8 cellular contexts compared by ENCODE assay signal in genomic region chr14:93959239-93960107, GRCh38. TPM values are rescaled to one million over a fixed set of nuclear protein-coding genes. Genes with fewer than 3 reads are reported as not detected.
DNase-seq lines count a peak whose midpoint lies in the region; ATAC-seq, FAIRE-seq and TF ChIP-seq lines count a peak whose summit lies in the region.

No MANE protein-coding gene starts in this region.

- H3K9me3 ChIP-seq in MG63 (no peaks in the 10 kb centered on the region), upper lobe of right lung (no peaks in the 10 kb centered on the region)

- H3K4me3 Mint-ChIP-seq in activated CD4-positive, alpha-beta memory T cell treated with anti-CD3 and anti-CD28 coated beads, Interleukin-2, amount 10 ng/mL, durations not matched to agents 7 days and 5 days: peak overlapping the region; percentile 75
- H3K4me3 Mint-ChIP-seq in endothelial cell (ENCODE audit: unreplicated experiment) (no peak overlapping the region), neural crest cell (no peak overlapping the region)

- intact Hi-C loops in upper lobe of right lung (cut with DNase I): no loop called here

- H3K4me3 ChIP-seq in MG63 (no peak overlapping the region), upper lobe of right lung (no peak overlapping the region)

- peaks cover 43% of the 10 kb centered on the region for H3K36me3 Mint-ChIP-seq in activated CD4-positive, alpha-beta memory T cell treated with anti-CD3 and anti-CD28 coated beads, Interleukin-2, amount 10 ng/mL, durations not matched to agents 7 days and 5 days (ENCODE audit: low read depth)
- H3K36me3 Mint-ChIP-seq in endothelial cell (ENCODE audit: low read depth, unreplicated experiment) (no peaks in the 10 kb centered on the region), neural crest cell (ENCODE audit: low read depth) (no peaks in the 10 kb centered on the region)

- H3K36me3 ChIP-seq in MG63 (no peaks in the 10 kb centered on the region), upper lobe of right lung (no peaks in the 10 kb centered on the region)

- no peak for TF ChIP-seq CTCF in endothelial cell (IDR thresholded peaks at IDR 0.05; ENCODE audit: unreplicated experiment)
- TF ChIP-seq CTCF in neural crest cell (conservative IDR thresholded peaks at IDR 0.05): no peak
- TF ChIP-seq CTCF in upper lobe of right lung (IDR thresholded peaks at IDR 0.05): no peak

- H3K9me3 Mint-ChIP-seq in activated CD4-positive, alpha-beta memory T cell treated with anti-CD3 and anti-CD28 coated beads, Interleukin-2, amount 10 ng/mL, durations not matched to agents 7 days and 5 days: no peaks in the 10 kb centered on the region
- H3K9me3 Mint-ChIP-seq in endothelial cell (ENCODE audit: unreplicated experiment) (no peaks in the 10 kb centered on the region), neural crest cell (no peaks in the 10 kb centered on the region)

- H3K27me3 ChIP-seq in MG63: no peaks in the 10 kb centered on the region
- no peaks in the 10 kb centered on the region for H3K27me3 ChIP-seq in upper lobe of right lung

- H3K27me3 Mint-ChIP-seq in activated CD4-positive, alpha-beta memory T cell treated with anti-CD3 and anti-CD28 coated beads, Interleukin-2, amount 10 ng/mL, durations not matched to agents 7 days and 5 days: no peaks in the 10 kb centered on the region
- H3K27me3 Mint-ChIP-seq in endothelial cell (ENCODE audit: unreplicated experiment): peaks cover 6% of the 10 kb centered on the region
- no peaks in the 10 kb centered on the region for H3K27me3 Mint-ChIP-seq in neural crest cell (ENCODE audit: low read depth)

- DNase-seq in GM12891 (ENCODE audit: insufficient read length, low spot score) (peak; percentile 82), HEK293T (ENCODE audit: extremely low spot score) (peak; percentile 16), MG63 (peak; percentile 94), endothelial cell (ENCODE audit: low spot score) (peak; percentile 28), neural crest cell (ENCODE audit: low read depth, low spot score) (no peak), upper lobe of right lung (peak; percentile 78), NCI-H1436 treated with DMSO at 0.1 percent for 48 hours (lab: John Stamatoyannopoulos, UW) (no peak)
- DNase-seq in activated CD4-positive, alpha-beta memory T cell treated with anti-CD3 and anti-CD28 coated beads, Interleukin-2, amount 10 ng/mL, durations not matched to agents 7 days and 5 days: peak; percentile 96

- POLR2A ChIA-PET in HEK293T (lab: Yijun Ruan, JAX): interaction anchor here (0.8 kb wide), 1 partner anchor 10 kb away, joined by 5 read pairs; no protein-coding TSS in a partner anchor
- POLR2A ChIA-PET in activated CD4-positive, alpha-beta memory T cell treated with anti-CD3 and anti-CD28 coated beads, Interleukin-2, amount 10 ng/mL, durations not matched to agents 7 days and 5 days (lab: Charles Lee): interaction anchor here (0.9 to 12.1 kb wide), 17 partner anchors 9 to 169 kb away, joined by 3 to 616 read pairs (median 4); partner anchors contain the start of genes ASB2, DDX24, IFI27L1 and OTUB2

- peaks cover 96% of the 10 kb centered on the region for H3K4me1 Mint-ChIP-seq in activated CD4-positive, alpha-beta memory T cell treated with anti-CD3 and anti-CD28 coated beads, Interleukin-2, amount 10 ng/mL, durations not matched to agents 7 days and 5 days
- H3K4me1 Mint-ChIP-seq in endothelial cell (ENCODE audit: unreplicated experiment) (peaks cover 28% of the 10 kb centered on the region), neural crest cell (peaks cover 34% of the 10 kb centered on the region)

- H3K27ac Mint-ChIP-seq in activated CD4-positive, alpha-beta memory T cell treated with anti-CD3 and anti-CD28 coated beads, Interleukin-2, amount 10 ng/mL, durations not matched to agents 7 days and 5 days: peak overlapping the region; percentile 99
- H3K27ac Mint-ChIP-seq in endothelial cell (ENCODE audit: unreplicated experiment) (peak overlapping the region; percentile 37), neural crest cell (ENCODE audit: unreplicated experiment) (peak overlapping the region; percentile 12)

- ATAC-seq in upper lobe of right lung: peak; percentile 71

- peak; percentile 97 for FAIRE-seq in GM12891 (lab: Jason Lieb, UNC)

- CTCF ChIA-PET in HEK293T (lab: Yijun Ruan, JAX): interaction anchor here (1.1 kb wide), 3 partner anchors 11 to 24 kb away, joined by 3 to 6 read pairs (median 3); no protein-coding TSS in a partner anchor
- CTCF ChIA-PET in activated CD4-positive, alpha-beta memory T cell treated with anti-CD3 and anti-CD28 coated beads, Interleukin-2, amount 10 ng/mL, durations not matched to agents 7 days and 5 days (lab: Charles Lee): interaction anchor here (0.9 to 13.3 kb wide), 10 partner anchors 11 to 844 kb away, joined by 3 to 156 read pairs (median 4); partner anchors contain the start of gene ASB2

- H3K27ac ChIP-seq in upper lobe of right lung: peak overlapping the region; percentile 24

- H3K4me1 ChIP-seq in upper lobe of right lung: peaks cover 30% of the 10 kb centered on the region

- TF ChIP-seq POLR2A in GM12891 (IDR thresholded peaks at IDR 0.05; ENCODE audit: low read depth, low read length): peak; percentile 94

TF ChIP-seq in GM12891, 5 proteins besides CTCF, POLR2A, EP300 and RAD21:
- peak; percentile 73 for TF ChIP-seq SPI1 (IDR thresholded peaks at IDR 0.05; ENCODE audit: low read depth, low read length)
- peak; percentile 87 for TF ChIP-seq TAF1 (IDR thresholded peaks at IDR 0.05; ENCODE audit: low read depth, low read length)
- peak; percentile 96 for TF ChIP-seq POLR2AphosphoS5 (IDR thresholded peaks at IDR 0.05; ENCODE audit: low read depth, low read length)
- TF ChIP-seq PAX5 (IDR thresholded peaks at IDR 0.05; ENCODE audit: insufficient read depth, low read length, severe bottlenecking): no peak
- peak; percentile 97 for TF ChIP-seq POU2F2 (IDR thresholded peaks at IDR 0.05; ENCODE audit: low read depth, low read length)

TF ChIP-seq in HEK293T, 16 proteins besides CTCF, POLR2A, EP300 and RAD21:
- TF ChIP-seq SP1 (IDR thresholded peaks at IDR 0.05): no peak
- TF ChIP-seq PKNOX1 (IDR thresholded peaks at IDR 0.05): no peak
- TF ChIP-seq ZNF384 (IDR thresholded peaks at IDR 0.05): no peak
- no peak for TF ChIP-seq ELF4 (IDR thresholded peaks at IDR 0.05)
- TF ChIP-seq FOXA1 (IDR thresholded peaks at IDR 0.05): no peak
- no peak for TF ChIP-seq NFRKB (IDR thresholded peaks at IDR 0.05)
- TF ChIP-seq CTBP1 (IDR thresholded peaks at IDR 0.05; ENCODE audit: borderline replicate concordance): no peak
- no peak for TF ChIP-seq FOXK2 (IDR thresholded peaks at IDR 0.05)
- no peak for TF ChIP-seq SUZ12 (IDR thresholded peaks at IDR 0.05)
- TF ChIP-seq LEF1 (IDR thresholded peaks at IDR 0.05; ENCODE audit: borderline replicate concordance): no peak
- no peak for TF ChIP-seq FOXM1 (IDR thresholded peaks at IDR 0.05; ENCODE audit: borderline replicate concordance)
- no peak for TF ChIP-seq HDGF (IDR thresholded peaks at IDR 0.05; ENCODE audit: borderline replicate concordance)
- TF ChIP-seq ARNT (IDR thresholded peaks at IDR 0.05): no peak

RNA-seq across cellular contexts. Expression of gene ASB2, which starts 16.9 kb away (rescaled TPM):
- 32.9 TPM for polyA plus RNA-seq in GM12891 (2012; ENCODE audit: low read depth, missing spikeins)
- not detected in 2 replicates for total RNA-seq in MG63 (2014; rRNA removed; shearing (Covaris generic); ENCODE audit: low replicate concordance)
- total RNA-seq in activated CD4-positive, alpha-beta memory T cell treated with anti-CD3 and anti-CD28 coated beads, Interleukin-2, amount 10 ng/mL, durations not matched to agents 7 days and 5 days: 10 to 100 TPM; 93.9 to 99.3 TPM
- total RNA-seq in endothelial cell (ENCODE audit: unreplicated experiment) (not detected), neural crest cell (3.0 and 3.5 TPM in 2 replicates), upper lobe of right lung (3.2 TPM)

RNA-seq across cellular contexts. Expression of gene FAM181A, which starts 32.3 kb away (rescaled TPM):
- not detected for polyA plus RNA-seq in GM12891 (2012; ENCODE audit: low read depth, missing spikeins)
- total RNA-seq in MG63 (2014; rRNA removed; shearing (Covaris generic); ENCODE audit: low replicate concordance): not detected in 2 replicates
- not detected for total RNA-seq in activated CD4-positive, alpha-beta memory T cell treated with anti-CD3 and anti-CD28 coated beads, Interleukin-2, amount 10 ng/mL, durations not matched to agents 7 days and 5 days
- total RNA-seq in endothelial cell (ENCODE audit: unreplicated experiment) (not detected), neural crest cell (13.4 and 14.7 TPM in 2 replicates), upper lobe of right lung (3.5 TPM)

RNA-seq across cellular contexts. Expression of gene CCDC197, which starts 37.6 kb away (rescaled TPM):
- polyA plus RNA-seq in GM12891 (2012; ENCODE audit: low read depth, missing spikeins): 0.06 TPM
- not detected in 2 replicates for total RNA-seq in MG63 (2014; rRNA removed; shearing (Covaris generic); ENCODE audit: low replicate concordance)
- total RNA-seq in activated CD4-positive, alpha-beta memory T cell treated with anti-CD3 and anti-CD28 coated beads, Interleukin-2, amount 10 ng/mL, durations not matched to agents 7 days and 5 days: under 1 TPM in 1 of 2 experiments, not detected in 1; 0.45 TPM
- total RNA-seq in endothelial cell (ENCODE audit: unreplicated experiment): not detected
- not detected in 2 replicates for total RNA-seq in neural crest cell
- total RNA-seq in upper lobe of right lung: not detected

Comparison
In these comparisons a context has a peak if more than half of its experiments do, and no peak if none do; other contexts are left out.
1. DNase-seq: peak in GM12891 (single experiment), HEK293T (single experiment), MG63 (single experiment), activated CD4-positive, alpha-beta memory T cell treated with anti-CD3 and anti-CD28 coated beads, Interleukin-2, amount 10 ng/mL, durations not matched to agents 7 days and 5 days (single experiment), endothelial cell (single experiment) and upper lobe of right lung (single experiment); none in neural crest cell (single experiment) and NCI-H1436 treated with DMSO at 0.1 percent for 48 hours (single experiment).
2. H3K27ac Mint-ChIP-seq: peak in every context shown above with its lines; median percentile 99 in activated CD4-positive, alpha-beta memory T cell treated with anti-CD3 and anti-CD28 coated beads, Interleukin-2, amount 10 ng/mL, durations not matched to agents 7 days and 5 days; 37 in endothelial cell; 12 in neural crest cell.
3. RNA of gene ASB2, which starts 16.9 kb away (total RNA-seq): 93.9 to 99.3 TPM in activated CD4-positive, alpha-beta memory T cell treated with anti-CD3 and anti-CD28 coated beads, Interleukin-2, amount 10 ng/mL, durations not matched to agents 7 days and 5 days; 3.0 to 3.5 TPM in neural crest cell, 3.2 TPM in upper lobe of right lung (single experiment), not detected in endothelial cell (single experiment) and not detected in MG63; every median in the first group is over 10 times any median in the second.